ENCODE assay signal across 8 cellular contexts in the genomic region with DNA sequence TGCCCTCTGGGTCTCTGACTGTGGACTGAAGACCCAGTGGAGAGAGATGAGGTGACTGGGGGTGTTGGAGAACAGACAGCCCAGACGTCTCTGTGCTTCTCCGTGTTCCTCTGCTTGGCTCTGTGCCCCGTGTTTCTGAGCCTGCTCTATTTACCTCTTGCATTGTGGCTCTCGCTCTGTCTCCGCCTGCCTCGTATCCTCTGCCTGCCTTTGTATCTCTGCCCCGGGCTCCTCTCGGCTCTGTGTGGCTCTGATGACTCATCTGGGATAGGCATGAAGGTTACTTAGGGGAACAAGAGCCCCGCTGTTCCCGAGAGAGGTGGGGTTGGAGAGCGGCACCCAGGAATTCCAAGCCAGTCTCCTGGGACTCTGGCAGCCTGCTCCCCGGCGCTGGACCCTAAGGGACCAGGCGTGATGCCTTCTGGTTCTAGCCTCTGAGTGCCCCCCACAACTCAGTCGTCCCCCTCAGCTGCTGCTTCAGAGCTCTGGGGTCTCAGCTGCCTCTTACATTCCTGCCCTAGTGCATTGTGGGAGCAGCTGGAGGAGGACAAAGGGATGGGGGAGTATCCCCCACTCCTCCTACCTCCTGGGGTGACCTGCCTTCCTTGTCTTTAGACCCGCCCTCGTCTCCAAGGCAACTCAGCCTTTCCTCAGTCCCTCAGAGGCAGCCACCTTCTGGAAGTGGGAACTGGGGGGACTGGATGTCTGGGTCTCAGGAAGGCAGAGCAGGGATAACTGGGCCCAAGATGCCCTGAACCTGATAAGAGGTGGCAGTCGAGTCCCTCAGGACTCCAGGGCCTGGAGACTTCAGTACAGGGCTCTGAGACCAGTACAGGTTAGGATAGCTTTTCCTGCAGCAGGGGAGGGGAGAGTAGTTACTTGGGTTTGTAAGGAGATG. TPM values are rescaled to one million over a fixed set of nuclear protein-coding genes. Genes with fewer than 3 reads are reported as not detected.
DNase-seq lines count a peak whose midpoint lies in the region; ATAC-seq and TF ChIP-seq lines count a peak whose summit lies in the region.

No MANE protein-coding gene starts in this region.

- H3K27ac ChIP-seq in cardiac muscle cell: peak overlapping the region; percentile 94

- H3K27me3 Mint-ChIP-seq in activated naive CD8-positive, alpha-beta T cell treated with anti-CD3 and anti-CD28 coated beads for 36 hours: no peaks in the 10 kb centered on the region

- H3K27ac Mint-ChIP-seq in activated naive CD8-positive, alpha-beta T cell treated with anti-CD3 and anti-CD28 coated beads for 36 hours: peak overlapping the region; percentile 44

- peak overlapping the region; percentile 63 for H3K4me3 ChIP-seq in cardiac muscle cell

- H3K27me3 ChIP-seq in cardiac muscle cell: no peaks in the 10 kb centered on the region

- TF ChIP-seq CTCF in cardiac muscle cell (IDR thresholded peaks at IDR 0.05; ENCODE audit: low read depth, low read length): no peak

- H3K9me3 Mint-ChIP-seq in activated naive CD8-positive, alpha-beta T cell treated with anti-CD3 and anti-CD28 coated beads for 36 hours: no peaks in the 10 kb centered on the region

- DNase-seq in NCI-H510A treated with DMSO at 0.1 percent for 48 hours (lab: John Stamatoyannopoulos, UW) (peak; percentile 16), NCI-H510A (lab: John Stamatoyannopoulos, UW) (no peak), NCI-H2196 treated with DMSO at 0.1 percent for 48 hours (lab: John Stamatoyannopoulos, UW; ENCODE audit: unreplicated experiment) (peak; percentile 37), cardiac muscle cell (ENCODE audit: low read depth in 1 of 2, low spot score in 1 of 2) (peak; percentile 19 to 82), occipital lobe (lab: John Stamatoyannopoulos, UW) (peak; percentile 77)
- DNase-seq in activated naive CD8-positive, alpha-beta T cell treated with anti-CD3 and anti-CD28 coated beads for 36 hours: no peak

- H3K4me1 Mint-ChIP-seq in activated naive CD8-positive, alpha-beta T cell treated with anti-CD3 and anti-CD28 coated beads for 36 hours: peaks cover 34% of the 10 kb centered on the region

- no peaks in the 10 kb centered on the region for H3K36me3 Mint-ChIP-seq in activated naive CD8-positive, alpha-beta T cell treated with anti-CD3 and anti-CD28 coated beads for 36 hours

- ATAC-seq in GM19324 (IDR thresholded peaks at IDR 0.05; ENCODE audit: low FRiP score, unreplicated experiment): no peak
- ATAC-seq in GM19395 (IDR thresholded peaks at IDR 0.05; ENCODE audit: unreplicated experiment): no peak

- H3K4me3 Mint-ChIP-seq in activated naive CD8-positive, alpha-beta T cell treated with anti-CD3 and anti-CD28 coated beads for 36 hours: peak overlapping the region; percentile 77

- H3K4me1 ChIP-seq in cardiac muscle cell (ENCODE audit: low read depth): peaks cover 45% of the 10 kb centered on the region

- H3K9me3 ChIP-seq in cardiac muscle cell (ENCODE audit: low read depth): no peaks in the 10 kb centered on the region

- peaks cover 5% of the 10 kb centered on the region for H3K36me3 ChIP-seq in cardiac muscle cell

RNA-seq across cellular contexts. Expression of gene DDR1, which starts 1.9 kb away (rescaled TPM):
- total RNA-seq in activated naive CD8-positive, alpha-beta T cell treated with anti-CD3 and anti-CD28 coated beads for 36 hours: 10 to 100 TPM; 12.0 to 13.7 TPM
- total RNA-seq in cardiac muscle cell (125 and 136 TPM in 2 replicates), occipital lobe (108 TPM)
- polyA plus RNA-seq in cardiac muscle cell: 108 and 118 TPM in 2 replicates

RNA-seq across cellular contexts. Expression of gene GTF2H4, which starts 21.8 kb away (rescaled TPM):
- 10 to 100 TPM; 44.5 to 46.4 TPM for total RNA-seq in activated naive CD8-positive, alpha-beta T cell treated with anti-CD3 and anti-CD28 coated beads for 36 hours
- 24.0 and 25.8 TPM in 2 replicates for total RNA-seq in cardiac muscle cell
- polyA plus RNA-seq in cardiac muscle cell: 18.0 and 20.7 TPM in 2 replicates
- 20.0 TPM for total RNA-seq in occipital lobe

RNA-seq across cellular contexts. Expression of gene VARS2, which starts 27.8 kb away (rescaled TPM):
- 10 to 100 TPM; 79.5 to 80.9 TPM for total RNA-seq in activated naive CD8-positive, alpha-beta T cell treated with anti-CD3 and anti-CD28 coated beads for 36 hours
- total RNA-seq in cardiac muscle cell: 59.3 and 61.3 TPM in 2 replicates
- 24.8 and 27.5 TPM in 2 replicates for polyA plus RNA-seq in cardiac muscle cell
- total RNA-seq in occipital lobe: 31.2 TPM

RNA-seq across cellular contexts. Expression of gene SFTA2, which starts 45.7 kb away (rescaled TPM):
- not detected for total RNA-seq in activated naive CD8-positive, alpha-beta T cell treated with anti-CD3 and anti-CD28 coated beads for 36 hours
- total RNA-seq in cardiac muscle cell: not detected in 2 replicates
- polyA plus RNA-seq in cardiac muscle cell: 0.86 and 1.8 TPM in 2 replicates
- not detected for total RNA-seq in occipital lobe

RNA-seq across cellular contexts. Expression of gene MUCL3, which starts 54.5 kb away (rescaled TPM):
- total RNA-seq in activated naive CD8-positive, alpha-beta T cell treated with anti-CD3 and anti-CD28 coated beads for 36 hours: not detected
- total RNA-seq in cardiac muscle cell: not detected in 2 replicates
- polyA plus RNA-seq in cardiac muscle cell: 0.12 TPM in 1 of 2 replicates, not detected in the other
- not detected for total RNA-seq in occipital lobe

Comparison
In these comparisons a context has a peak if more than half of its experiments do, and no peak if none do; other contexts are left out.
1. DNase-seq: peak in NCI-H510A treated with DMSO at 0.1 percent for 48 hours (single experiment), NCI-H2196 treated with DMSO at 0.1 percent for 48 hours (single experiment), cardiac muscle cell (2 of 2) and occipital lobe (single experiment); none in NCI-H510A (single experiment) and activated naive CD8-positive, alpha-beta T cell treated with anti-CD3 and anti-CD28 coated beads for 36 hours (single experiment).